Comparison of ENCODE assay signal across 26 cellular contexts in the genomic region with DNA sequence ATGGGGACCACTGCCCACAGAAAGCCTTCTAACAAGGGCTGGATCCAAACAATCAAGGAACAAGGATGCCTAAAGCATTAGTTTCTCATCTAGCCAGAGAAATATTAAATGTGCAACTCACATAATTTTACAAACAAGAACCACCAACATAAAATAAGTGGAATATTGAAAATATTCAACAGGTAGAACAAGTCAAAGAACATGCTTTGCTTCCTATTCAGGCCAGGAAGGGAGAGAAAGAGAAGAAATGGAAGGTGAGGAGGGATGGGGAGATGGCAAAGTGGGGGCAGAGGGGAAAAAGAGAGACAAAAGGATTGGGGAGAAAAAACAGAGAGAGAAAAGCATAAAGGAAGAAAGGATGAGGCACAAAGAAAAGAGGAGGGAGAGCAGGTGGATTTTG.
A peak's percentile ranks its signal among the peaks of the same experiment; 100 is the strongest.
DNase-seq lines count a peak whose midpoint lies in the region; ATAC-seq and TF ChIP-seq lines count a peak whose summit lies in the region.
"Had no signal": no experiment of that assay in that cellular context is flagged by ENCODE, and none has a peak within 500 bp of the region (broad histone marks: within the 10 kb centered on the region; RNA-seq: fewer than 3 reads in every experiment).

No MANE protein-coding gene starts in this region.

- no peak overlapping the region for H4K8ac ChIP-seq in H9 (replicated peaks; ENCODE audit: insufficient read length, low read depth, low read length)

- ATAC-seq in lower lobe of right lung (no peak), thoracic aorta (ENCODE audit: insufficient number of reproducible peaks, low FRiP score, low read depth) (no peak), HG03342 (IDR thresholded peaks at IDR 0.05; ENCODE audit: unreplicated experiment) (no peak)

- intact Hi-C loops in ascending aorta (cut with DNase I) (no loop called here), lower lobe of right lung (cut with DNase I) (no loop called here)

- H3K4me1 ChIP-seq in GM23248 (ENCODE audit: insufficient read depth) (peaks cover 46% of the 10 kb centered on the region), ascending aorta (peaks cover 9 to 32% of the 10 kb centered on the region in 2 donors), lower lobe of right lung (peaks cover 51% of the 10 kb centered on the region), thoracic aorta (ENCODE audit: control insufficient read depth in 1 of 2, low read depth in 2 of 2) (peaks cover 21 to 65% of the 10 kb centered on the region in 2 donors), H9 (ENCODE audit: insufficient read depth, low read length) (peaks cover 5% of the 10 kb centered on the region; the same call in 1 of the 2 replicates)
- H3K4me1 ChIP-seq: foreskin keratinocyte had no signal

- peaks cover 1% of the 10 kb centered on the region; the same call in 1 of the 2 replicates for H3K27me3 Mint-ChIP-seq in H9 (ENCODE audit: low read depth)
- H3K27me3 Mint-ChIP-seq: CD8-positive, alpha-beta memory T cell had no signal

- H3K36me3 Mint-ChIP-seq in H9 (ENCODE audit: insufficient read depth in 1 of 3, low read depth in 3 of 3), result no peaks in the 10 kb centered on the region
- H3K36me3 Mint-ChIP-seq: activated naive CD4-positive, alpha-beta T cell treated with anti-CD3 and anti-CD28 coated beads, Interleukin-2, amount 50 U/mL, for 72 hours; CD8-positive, alpha-beta memory T cell had no signal

- H4K91ac ChIP-seq in H9 (ENCODE audit: insufficient read length, low read depth, low read length), result no peak overlapping the region

- no peaks in the 10 kb centered on the region for H3K79me1 ChIP-seq in H9 (ENCODE audit: insufficient read depth, low read depth, low read length, poor library complexity, severe bottlenecking)

- H4K5ac ChIP-seq in H9 (ENCODE audit: insufficient read length, low read depth, low read length), result no peak overlapping the region

- no peak overlapping the region for H3K14ac ChIP-seq in H9 (ENCODE audit: insufficient read depth, low read length)

- H3K9me2 ChIP-seq in GM23248 (ENCODE audit: insufficient read depth), result no peaks in the 10 kb centered on the region

- in situ Hi-C loops in GM23248 (cut with MboI), result no loop called here

- H4K20me1 ChIP-seq in GM23248 (ENCODE audit: insufficient read depth), result no peaks in the 10 kb centered on the region
- H4K20me1 ChIP-seq in H9 (ENCODE audit: control insufficient read depth, insufficient read depth, insufficient read length), result no peaks in the 10 kb centered on the region

- H3K4me2 ChIP-seq in GM23248 (ENCODE audit: unreplicated experiment) (peak overlapping the region; percentile 55), H9 (ENCODE audit: insufficient read depth, insufficient read length, low read length) (no peak overlapping the region)

- H3K36me3 ChIP-seq in GM23248 (ENCODE audit: low read depth) (no peaks in the 10 kb centered on the region), ascending aorta (no peaks in the 10 kb centered on the region), lower lobe of right lung (no peaks in the 10 kb centered on the region), thoracic aorta (no peaks in the 10 kb centered on the region)
- H3K36me3 ChIP-seq: cardiac muscle cell, heart left ventricle, MG63, Peyer's patch had no signal

- H3K27ac Mint-ChIP-seq in H9, result no peak overlapping the region
- H3K27ac Mint-ChIP-seq: activated CD4-positive, alpha-beta memory T cell treated with anti-CD3 and anti-CD28 coated beads, Interleukin-2, amount 10 ng/mL, durations not matched to agents 7 days and 5 days; activated naive CD4-positive, alpha-beta T cell treated with anti-CD3 and anti-CD28 coated beads, Interleukin-2, amount 50 U/mL, for 72 hours; activated T-helper 2 cell treated with anti-CD3 and anti-CD28 coated beads, Interferon-gamma antibody, Interleukin-2, Interleukin-4, amounts not matched to agents 10 μg/mL and 5 μg/mL and 100 μg/mL, durations not matched to agents 14 hours and 24 hours and 36 hours; nephron progenitor cell had no signal

- no peak for DNase-seq in GM23248
- DNase-seq in ascending aorta (ENCODE audit: low spot score in 2 of 2), result no peak
- DNase-seq in lower lobe of right lung, result no peak
- no peak for DNase-seq in thoracic aorta (ENCODE audit: low spot score)
- no peak for DNase-seq in occipital lobe (lab: John Stamatoyannopoulos, UW)
- no peak for DNase-seq in NCI-H1417 treated with DMSO at 0.1 percent for 48 hours (lab: John Stamatoyannopoulos, UW)
- no peak for DNase-seq in H9
- DNase-seq: activated CD4-positive, alpha-beta memory T cell treated with anti-CD3 and anti-CD28 coated beads, Interleukin-2, amount 10 ng/mL, durations not matched to agents 7 days and 5 days; AML-193; CD8-positive, alpha-beta memory T cell; dermis blood vessel endothelial cell; GOT3; KG1; NCI-H1105 treated with DMSO at 0.1 percent for 48 hours; NCI-H2029 treated with DMSO at 0.1 percent for 48 hours; nephron progenitor cell; SHP77; stimulated activated CD4-positive, alpha-beta T cell treated with anti-CD3 and anti-CD28 coated beads, Interleukin-4, amount 100 ng/mL, for 4 hours had no signal

- no peak overlapping the region for H3K56ac ChIP-seq in H9 (ENCODE audit: insufficient read length, low read depth, low read length)

- H3K4ac ChIP-seq in H9 (ENCODE audit: low read depth, low read length), result no peak overlapping the region

- no peak overlapping the region for H2BK12ac ChIP-seq in H9 (ENCODE audit: insufficient read length, low read depth, low read length)

- no peak overlapping the region for H3K23ac ChIP-seq in H9 (ENCODE audit: insufficient read length, low read depth, low read length)

- H2BK120ac ChIP-seq in H9 (ENCODE audit: low read depth, low read length, poor library complexity, severe bottlenecking), result no peak overlapping the region

- no peaks in the 10 kb centered on the region for H3K79me2 ChIP-seq in GM23248 (ENCODE audit: insufficient read depth)
- H3K79me2 ChIP-seq in H9 (ENCODE audit: insufficient read depth, low read length), result no peaks in the 10 kb centered on the region

- H3K9ac ChIP-seq in GM23248, result peak overlapping the region; percentile 45
- no peak overlapping the region for H3K9ac ChIP-seq in H9 (ENCODE audit: extremely low read depth, insufficient read length, low read length)

- H3K18ac ChIP-seq in H9 (ENCODE audit: insufficient read length, low read depth, low read length), result no peak overlapping the region

- H3K4me3 Mint-ChIP-seq in H9, result no peak overlapping the region
- H3K4me3 Mint-ChIP-seq: activated CD4-positive, alpha-beta memory T cell treated with anti-CD3 and anti-CD28 coated beads, Interleukin-2, amount 10 ng/mL, durations not matched to agents 7 days and 5 days; CD8-positive, alpha-beta memory T cell; nephron progenitor cell had no signal

- H2AFZ ChIP-seq in GM23248 (no peak overlapping the region), H9 (ENCODE audit: low read length) (no peak overlapping the region)

- no peaks in the 10 kb centered on the region for H3K27me3 ChIP-seq in GM23248 (replicated peaks; ENCODE audit: insufficient read depth)
- H3K27me3 ChIP-seq in ascending aorta, result no peaks in the 10 kb centered on the region
- no peaks in the 10 kb centered on the region for H3K27me3 ChIP-seq in lower lobe of right lung (ENCODE audit: low read depth)
- no peaks in the 10 kb centered on the region for H3K27me3 ChIP-seq in thoracic aorta (replicated peaks; ENCODE audit: insufficient read depth)
- H3K27me3 ChIP-seq in H9 (ENCODE audit: insufficient read depth, low read length), result no peaks in the 10 kb centered on the region
- H3K27me3 ChIP-seq: cardiac muscle cell, foreskin keratinocyte, heart left ventricle, MG63, Peyer's patch had no signal

- H3K23me2 ChIP-seq in H9 (ENCODE audit: insufficient read length, low read depth, low read length, poor library complexity, severe bottlenecking), result no peaks in the 10 kb centered on the region

- H3T11ph ChIP-seq in H9 (ENCODE audit: low read length), result no peak overlapping the region

- no peak overlapping the region for H2AK5ac ChIP-seq in H9 (ENCODE audit: insufficient read length, low read length)

- no peak overlapping the region for H2BK5ac ChIP-seq in H9 (ENCODE audit: insufficient read length, low read length)

- no peaks in the 10 kb centered on the region for H3K9me3 ChIP-seq in GM23248 (ENCODE audit: low read depth)
- H3K9me3 ChIP-seq in ascending aorta, result no peaks in the 10 kb centered on the region
- no peaks in the 10 kb centered on the region for H3K9me3 ChIP-seq in lower lobe of right lung
- no peaks in the 10 kb centered on the region for H3K9me3 ChIP-seq in thoracic aorta
- H3K9me3 ChIP-seq in H9 (ENCODE audit: control insufficient read depth, low read depth, low read length), result no peaks in the 10 kb centered on the region
- H3K9me3 ChIP-seq: heart left ventricle, MG63, Peyer's patch had no signal

- peak overlapping the region; percentile 30 for H3K27ac ChIP-seq in GM23248
- peak overlapping the region; percentile 52 to 67 for H3K27ac ChIP-seq in ascending aorta
- peak overlapping the region; percentile 69 for H3K27ac ChIP-seq in lower lobe of right lung
- H3K27ac ChIP-seq in thoracic aorta, result peak overlapping the region; percentile 51 to 54
- H3K27ac ChIP-seq in H9 (ENCODE audit: insufficient read length, low read depth, low read length), result no peak overlapping the region
- H3K27ac ChIP-seq: cardiac muscle cell, foreskin keratinocyte had no signal

- TF ChIP-seq CTCF in ascending aorta (IDR thresholded peaks at IDR 0.05) (no peak), lower lobe of right lung (IDR thresholded peaks at IDR 0.05) (no peak), thoracic aorta (IDR thresholded peaks at IDR 0.05) (no peak), H9 (conservative IDR thresholded peaks at IDR 0.05) (no peak)

- 0 out of 2 replicates have a peak, but pooled peaks cover 21% of the 10 kb centered on the region for H3F3A ChIP-seq in GM23248 (ENCODE audit: insufficient read depth)

- H2BK15ac ChIP-seq in H9 (ENCODE audit: low read depth, low read length), result no peak overlapping the region

- no peak overlapping the region for H3K4me3 ChIP-seq in GM23248
- H3K4me3 ChIP-seq in ascending aorta, result no peak overlapping the region
- H3K4me3 ChIP-seq in lower lobe of right lung, result no peak overlapping the region
- H3K4me3 ChIP-seq in thoracic aorta, result no peak overlapping the region
- H3K4me3 ChIP-seq: cardiac muscle cell, heart left ventricle, MG63, Peyer's patch had no signal

- H3K9me3 Mint-ChIP-seq in H9, result no peaks in the 10 kb centered on the region
- H3K9me3 Mint-ChIP-seq: activated CD4-positive, alpha-beta memory T cell treated with anti-CD3 and anti-CD28 coated beads, Interleukin-2, amount 10 ng/mL, durations not matched to agents 7 days and 5 days; activated naive CD4-positive, alpha-beta T cell treated with anti-CD3 and anti-CD28 coated beads, Interleukin-2, amount 50 U/mL, for 72 hours; activated T-helper 2 cell treated with anti-CD3 and anti-CD28 coated beads, Interferon-gamma antibody, Interleukin-2, Interleukin-4, amounts not matched to agents 10 μg/mL and 5 μg/mL and 100 μg/mL, durations not matched to agents 14 hours and 24 hours and 36 hours; CD8-positive, alpha-beta memory T cell; nephron progenitor cell had no signal

- no peak overlapping the region for H2BK20ac ChIP-seq in H9 (ENCODE audit: low read depth, low read length, poor library complexity, severe bottlenecking)

- H3K4me1 Mint-ChIP-seq in H9, result peaks cover 34 to 46% of the 10 kb centered on the region in 2 experiments
